ENCODE assay signal across 1 cellular context in genomic region chr2:54497738-54498680, GRCh38.
A peak's percentile ranks its signal among the peaks of the same experiment; 100 is the strongest.
TF ChIP-seq lines count a peak whose summit lies in the region.

No MANE protein-coding gene starts in this region.

TF ChIP-seq in K562, 482 proteins besides CTCF, POLR2A, EP300 and RAD21 (continued from another document and continues in another):
- TF ChIP-seq MBD1 (CRISPR knock-in tag; IDR thresholded peaks at IDR 0.05) (no peak), HMG20A (CRISPR knock-in tag; conservative IDR thresholded peaks at IDR 0.05) (no peak), LCOR (CRISPR knock-in tag; IDR thresholded peaks at IDR 0.05) (no peak), NFE2L1 (tag; IDR thresholded peaks at IDR 0.05; ENCODE audit: borderline replicate concordance, low read depth) (no peak), HDAC2 (IDR thresholded peaks at IDR 0.05) (no peak), HMG20B (CRISPR knock-in tag; IDR thresholded peaks at IDR 0.05) (no peak), GATAD2B (IDR thresholded peaks at IDR 0.05; ENCODE audit: borderline replicate concordance) (no peak), PTTG1 (tag; IDR thresholded peaks at IDR 0.05; ENCODE audit: low read depth) (no peak), ZC3H8 (IDR thresholded peaks at IDR 0.05) (no peak), COPS2 (conservative IDR thresholded peaks at IDR 0.05) (no peak), CREM (IDR thresholded peaks at IDR 0.05; ENCODE audit: low read depth) (0 out of 2 replicates have a peak, but pooled peaks have one; percentile 13), FOXP4 (CRISPR knock-in tag; IDR thresholded peaks at IDR 0.05; ENCODE audit: borderline replicate concordance) (no peak), CXXC5 (CRISPR knock-in tag; IDR thresholded peaks at IDR 0.05) (no peak), XRCC3 (IDR thresholded peaks at IDR 0.05) (no peak), ZNF766 (CRISPR knock-in tag; conservative IDR thresholded peaks at IDR 0.05) (no peak), PRPF4 (IDR thresholded peaks at IDR 0.05; ENCODE audit: insufficient read depth, low read depth, low read length, poor library complexity, severe bottlenecking) (no peak), ZNF79 (CRISPR knock-in tag; IDR thresholded peaks at IDR 0.05; ENCODE audit: low read depth) (no peak), ZNF512 (tag; IDR thresholded peaks at IDR 0.05) (no peak), ESRRA (IDR thresholded peaks at IDR 0.05; ENCODE audit: borderline replicate concordance, low read depth) (no peak), SAP30 (IDR thresholded peaks at IDR 0.05; ENCODE audit: borderline replicate concordance, insufficient read depth, low read depth, low read length, poor library complexity, severe bottlenecking) (no peak), MBD2 (IDR thresholded peaks at IDR 0.05; ENCODE audit: borderline replicate concordance, low read depth) (no peak), DACH1 (IDR thresholded peaks at IDR 0.05; ENCODE audit: partially characterized antibody) (no peak), SMARCB1 (IDR thresholded peaks at IDR 0.05; ENCODE audit: insufficient read length, low read depth) (no peak), XRCC4 (IDR thresholded peaks at IDR 0.05; ENCODE audit: extremely low read depth, insufficient read depth, insufficient read length) (no peak), CBX8 (IDR thresholded peaks at IDR 0.05; ENCODE audit: borderline replicate concordance, extremely low read depth, low read depth, low read length, poor library complexity, severe bottlenecking) (no peak), ZNF639 (CRISPR knock-in tag; conservative IDR thresholded peaks at IDR 0.05 in 1 of 2, IDR thresholded peaks at IDR 0.05 in 1 of 2) (no peak), POLR2H (tag; IDR thresholded peaks at IDR 0.05; ENCODE audit: low read depth) (no peak), GTF2E2 (tag; IDR thresholded peaks at IDR 0.05) (no peak), SMC3 (conservative IDR thresholded peaks at IDR 0.05; ENCODE audit: insufficient read depth, low read depth, low read length) (0 out of 2 replicates have a peak, but pooled peaks have one; percentile 2), SMAD1 (IDR thresholded peaks at IDR 0.05; ENCODE audit: low read depth, low read length, partially characterized antibody) (no peak), ZBED1 (IDR thresholded peaks at IDR 0.05) (no peak), ZNF274 (IDR thresholded peaks at IDR 0.05; ENCODE audit: borderline replicate concordance, low read depth, low read length) (no peak), MYC (IDR thresholded peaks at IDR 0.05; ENCODE audit: low read depth, low read length) (0 out of 2 replicates have a peak, but pooled peaks have one; percentile 32), MYC (CRISPR knock-in tag; IDR thresholded peaks at IDR 0.05; ENCODE audit: borderline replicate concordance, low read depth) (no peak), AFF1 (IDR thresholded peaks at IDR 0.05; ENCODE audit: low read depth in 1 of 2, partially characterized antibody in 2 of 2) (no peak), MGA (IDR thresholded peaks at IDR 0.05) (peak; percentile 62), IRF1 (CRISPR knock-in tag; IDR thresholded peaks at IDR 0.05; ENCODE audit: borderline replicate concordance) (no peak), YBX1 (IDR thresholded peaks at IDR 0.05) (no peak)
